24 cellular contexts compared by ENCODE assay signal in genomic region chr21:45595574-45596295, GRCh38. TPM values are rescaled to one million over a fixed set of nuclear protein-coding genes. Genes with fewer than 3 reads are reported as not detected.
DNase-seq lines count a peak whose midpoint lies in the region; ATAC-seq and TF ChIP-seq lines count a peak whose summit lies in the region.
"Had no signal": no experiment of that assay in that cellular context is flagged by ENCODE, and none has a peak within 500 bp of the region (broad histone marks: within the 10 kb centered on the region; RNA-seq: fewer than 3 reads in every experiment).

No MANE protein-coding gene starts in this region.

- H3K9me3 Mint-ChIP-seq in activated naive CD4-positive, alpha-beta T cell treated with anti-CD3 and anti-CD28 coated beads, Interleukin-2, amount 10 ng/mL, durations not matched to agents 7 days and 5 days = peaks cover 2% of the 10 kb centered on the region
- peaks cover 0 to 8% of the 10 kb centered on the region in 2 donors for H3K9me3 Mint-ChIP-seq in activated naive CD4-positive, alpha-beta T cell treated with anti-CD3 and anti-CD28 coated beads, Interleukin-2, amount 50 U/mL, for 72 hours
- H3K9me3 Mint-ChIP-seq in activated naive CD8-positive, alpha-beta T cell treated with anti-CD3 and anti-CD28 coated beads for 36 hours = no peaks in the 10 kb centered on the region

- H3K27me3 Mint-ChIP-seq in activated naive CD4-positive, alpha-beta T cell treated with anti-CD3 and anti-CD28 coated beads, Interleukin-2, amount 10 ng/mL, durations not matched to agents 7 days and 5 days = no peaks in the 10 kb centered on the region
- H3K27me3 Mint-ChIP-seq in activated naive CD8-positive, alpha-beta T cell treated with anti-CD3 and anti-CD28 coated beads for 36 hours = no peaks in the 10 kb centered on the region

- intact Hi-C loops in lower lobe of right lung (cut with DNase I) = no loop called here
- intact Hi-C loops in aorta (cut with DNase I) = loop anchor here in 1 of 2 donors (2.0 to 5.0 kb wide), 2 partner anchors 39 to 303 kb away; no protein-coding TSS in a partner anchor

- H3K27ac ChIP-seq in lower lobe of right lung (no peak overlapping the region), aorta (ENCODE audit: low read depth in 1 of 2, low read length in 2 of 2) (no peak overlapping the region)
- H3K27ac ChIP-seq: adrenal gland, C4-2B, pancreas, suprapubic skin, VCaP had no signal

- H3K36me3 Mint-ChIP-seq in activated naive CD4-positive, alpha-beta T cell treated with anti-CD3 and anti-CD28 coated beads, Interleukin-2, amount 10 ng/mL, durations not matched to agents 7 days and 5 days = no peaks in the 10 kb centered on the region
- peaks cover 0 to 16% of the 10 kb centered on the region in 2 donors for H3K36me3 Mint-ChIP-seq in activated naive CD4-positive, alpha-beta T cell treated with anti-CD3 and anti-CD28 coated beads, Interleukin-2, amount 50 U/mL, for 72 hours
- no peaks in the 10 kb centered on the region for H3K36me3 Mint-ChIP-seq in activated naive CD8-positive, alpha-beta T cell treated with anti-CD3 and anti-CD28 coated beads for 36 hours
- H3K36me3 Mint-ChIP-seq: stimulated activated effector memory CD8-positive, alpha-beta T cell treated with anti-CD3 and anti-CD28 coated beads, Interleukin-12 subunit alpha, Interleukin-12 subunit beta, amount 100 ng/mL, for 72 hours had no signal

- CTCF ChIA-PET in activated naive CD4-positive, alpha-beta T cell treated with anti-CD3 and anti-CD28 coated beads, Interleukin-2, amount 10 ng/mL, durations not matched to agents 7 days and 5 days (lab: Charles Lee) = interaction anchor here (0.7 to 3.2 kb wide), 13 partner anchors 11 to 303 kb away, joined by 3 to 16 read pairs (median 4); no protein-coding TSS in a partner anchor

- H3K4me1 ChIP-seq in lower lobe of right lung = peaks cover 9% of the 10 kb centered on the region
- no peaks in the 10 kb centered on the region for H3K4me1 ChIP-seq in aorta (ENCODE audit: control insufficient read depth in 1 of 2, insufficient read depth in 2 of 2, low read length in 2 of 2)

- no peak overlapping the region for H3K4me3 ChIP-seq in lower lobe of right lung
- H3K4me3 ChIP-seq in aorta (ENCODE audit: low read length in 2 of 2) = no peak overlapping the region
- H3K4me3 ChIP-seq: adrenal gland, lung, mucosa of descending colon, pancreas, suprapubic skin had no signal

- no peaks in the 10 kb centered on the region for H3K9me3 ChIP-seq in lower lobe of right lung
- no peaks in the 10 kb centered on the region for H3K9me3 ChIP-seq in aorta (ENCODE audit: control insufficient read depth, low read length)
- H3K9me3 ChIP-seq: adrenal gland, mucosa of descending colon, pancreas, SK-N-SH, suprapubic skin had no signal

- peaks cover 13% of the 10 kb centered on the region for H3K4me1 Mint-ChIP-seq in activated naive CD4-positive, alpha-beta T cell treated with anti-CD3 and anti-CD28 coated beads, Interleukin-2, amount 10 ng/mL, durations not matched to agents 7 days and 5 days
- H3K4me1 Mint-ChIP-seq in activated naive CD8-positive, alpha-beta T cell treated with anti-CD3 and anti-CD28 coated beads for 36 hours = peaks cover 19% of the 10 kb centered on the region
- H3K4me1 Mint-ChIP-seq: nephron had no signal

- ATAC-seq in activated naive CD4-positive, alpha-beta T cell treated with anti-CD3 and anti-CD28 coated beads, Interleukin-2, amount 50 U/mL, for 72 hours = no peak
- ATAC-seq in lower lobe of right lung (no peak), aorta (ENCODE audit: low FRiP score) (no peak), GM19328 (IDR thresholded peaks at IDR 0.05; ENCODE audit: unreplicated experiment) (no peak)

- TF ChIP-seq CTCF in lower lobe of right lung (IDR thresholded peaks at IDR 0.05) = no peak

- no peak overlapping the region for H3K4me3 Mint-ChIP-seq in activated naive CD4-positive, alpha-beta T cell treated with anti-CD3 and anti-CD28 coated beads, Interleukin-2, amount 10 ng/mL, durations not matched to agents 7 days and 5 days
- H3K4me3 Mint-ChIP-seq in activated naive CD8-positive, alpha-beta T cell treated with anti-CD3 and anti-CD28 coated beads for 36 hours = no peak overlapping the region
- H3K4me3 Mint-ChIP-seq: HFFc6; nephron; stimulated activated effector memory CD8-positive, alpha-beta T cell treated with anti-CD3 and anti-CD28 coated beads, Interleukin-12 subunit alpha, Interleukin-12 subunit beta, amount 100 ng/mL, for 72 hours had no signal

- WGBS in aorta, 2 donors = 83 to 85% methylated on average over 16 of the region's 16 CpGs

- no peaks in the 10 kb centered on the region for H3K27me3 ChIP-seq in lower lobe of right lung (ENCODE audit: low read depth)
- H3K27me3 ChIP-seq in aorta (ENCODE audit: control insufficient read depth in 1 of 2, insufficient read depth in 2 of 2, low read length in 1 of 2) = no peaks in the 10 kb centered on the region
- H3K27me3 ChIP-seq: adrenal gland, pancreas had no signal

- peak; percentile 12 for DNase-seq in activated naive CD4-positive, alpha-beta T cell treated with anti-CD3 and anti-CD28 coated beads, Interleukin-2, amount 10 ng/mL, durations not matched to agents 7 days and 5 days
- no peak for DNase-seq in activated naive CD4-positive, alpha-beta T cell treated with anti-CD3 and anti-CD28 coated beads, Interleukin-2, amount 50 U/mL, for 72 hours (ENCODE audit: low spot score in 2 of 2)
- no peak for DNase-seq in activated naive CD8-positive, alpha-beta T cell treated with anti-CD3 and anti-CD28 coated beads for 36 hours
- DNase-seq in lower lobe of right lung (peak; percentile 42), aorta (peak; percentile 35 to 64), SW480 (ENCODE audit: low spot score) (no peak), amniotic stem cell (lab: John Stamatoyannopoulos, UW) (no peak)
- DNase-seq: activated CD4-positive, alpha-beta T cell treated with anti-CD3 and anti-CD28 coated beads for 48 hours; HFFc6; NCI-H774; SK-N-SH; stimulated activated CD4-positive, alpha-beta T cell treated with anti-CD3 and anti-CD28 coated beads, Interleukin-12 subunit alpha, Interleukin-12 subunit beta, amount 100 ng/mL, for 4 hours; stimulated activated CD4-positive, alpha-beta T cell treated with anti-CD3 and anti-CD28 coated beads, Interleukin-4, amount 100 ng/mL, for 1 hour; T-helper 9 cell had no signal

- H3K36me3 ChIP-seq in lower lobe of right lung = no peaks in the 10 kb centered on the region
- H3K36me3 ChIP-seq in aorta (ENCODE audit: control insufficient read depth in 1 of 2, insufficient read depth in 2 of 2, low read length in 1 of 2) = no peaks in the 10 kb centered on the region
- H3K36me3 ChIP-seq: adrenal gland, pancreas, suprapubic skin had no signal

- peak overlapping the region; percentile 28 for H3K27ac Mint-ChIP-seq in activated naive CD4-positive, alpha-beta T cell treated with anti-CD3 and anti-CD28 coated beads, Interleukin-2, amount 10 ng/mL, durations not matched to agents 7 days and 5 days
- H3K27ac Mint-ChIP-seq in activated naive CD4-positive, alpha-beta T cell treated with anti-CD3 and anti-CD28 coated beads, Interleukin-2, amount 50 U/mL, for 72 hours = peak overlapping the region in 1 of 2 donors; percentile 35
- H3K27ac Mint-ChIP-seq in activated naive CD8-positive, alpha-beta T cell treated with anti-CD3 and anti-CD28 coated beads for 36 hours = peak overlapping the region; percentile 0
- H3K27ac Mint-ChIP-seq: HFFc6, nephron had no signal

RNA-seq across cellular contexts. Expression of gene PCBP3, which starts 47.8 kb away (rescaled TPM):
- 10 to 100 TPM; 19.7 to 26.3 TPM for total RNA-seq in activated naive CD4-positive, alpha-beta T cell treated with anti-CD3 and anti-CD28 coated beads, Interleukin-2, amount 50 U/mL, for 72 hours
- 1 to 10 TPM in 1 of 2 experiments, under 1 TPM in 1; 0.66 to 1.3 TPM for total RNA-seq in activated naive CD8-positive, alpha-beta T cell treated with anti-CD3 and anti-CD28 coated beads for 36 hours
- 4.5 TPM for total RNA-seq in lower lobe of right lung
- total RNA-seq in aorta = 10 to 100 TPM in 1 of 2 donors, 1 to 10 TPM in 1; 7.0 to 15.0 TPM
- 1 to 10 TPM in 1 of 2 donors, not detected in 1; 3.6 TPM for polyA plus RNA-seq in aorta
- total RNA-seq: HFFc6 had no signal

RNA-seq across cellular contexts. Expression of gene SLC19A1, which starts 53.5 kb away (rescaled TPM):
- 10 to 100 TPM; 24.9 to 62.5 TPM for total RNA-seq in activated naive CD4-positive, alpha-beta T cell treated with anti-CD3 and anti-CD28 coated beads, Interleukin-2, amount 50 U/mL, for 72 hours
- 10 to 100 TPM; 63.2 to 64.0 TPM for total RNA-seq in activated naive CD8-positive, alpha-beta T cell treated with anti-CD3 and anti-CD28 coated beads for 36 hours
- total RNA-seq in lower lobe of right lung (50.7 TPM), aorta (1 to 10 TPM; 6.2 to 8.4 TPM)
- polyA plus RNA-seq in aorta = 10 to 100 TPM in 1 of 2 donors, 1 to 10 TPM in 1; 4.5 to 32.5 TPM

Comparison
In these comparisons a context has a peak if more than half of its experiments do, and no peak if none do; other contexts are left out.
1. DNase-seq: peak in activated naive CD4-positive, alpha-beta T cell treated with anti-CD3 and anti-CD28 coated beads, Interleukin-2, amount 10 ng/mL, durations not matched to agents 7 days and 5 days (single experiment), lower lobe of right lung (single experiment) and aorta (2 of 2); none in activated naive CD4-positive, alpha-beta T cell treated with anti-CD3 and anti-CD28 coated beads, Interleukin-2, amount 50 U/mL, for 72 hours (0 of 2), activated naive CD8-positive, alpha-beta T cell treated with anti-CD3 and anti-CD28 coated beads for 36 hours (single experiment), SW480 (single experiment) and amniotic stem cell (single experiment).